Comparison of ENCODE assay signal across 10 cellular contexts in the genomic region with DNA sequence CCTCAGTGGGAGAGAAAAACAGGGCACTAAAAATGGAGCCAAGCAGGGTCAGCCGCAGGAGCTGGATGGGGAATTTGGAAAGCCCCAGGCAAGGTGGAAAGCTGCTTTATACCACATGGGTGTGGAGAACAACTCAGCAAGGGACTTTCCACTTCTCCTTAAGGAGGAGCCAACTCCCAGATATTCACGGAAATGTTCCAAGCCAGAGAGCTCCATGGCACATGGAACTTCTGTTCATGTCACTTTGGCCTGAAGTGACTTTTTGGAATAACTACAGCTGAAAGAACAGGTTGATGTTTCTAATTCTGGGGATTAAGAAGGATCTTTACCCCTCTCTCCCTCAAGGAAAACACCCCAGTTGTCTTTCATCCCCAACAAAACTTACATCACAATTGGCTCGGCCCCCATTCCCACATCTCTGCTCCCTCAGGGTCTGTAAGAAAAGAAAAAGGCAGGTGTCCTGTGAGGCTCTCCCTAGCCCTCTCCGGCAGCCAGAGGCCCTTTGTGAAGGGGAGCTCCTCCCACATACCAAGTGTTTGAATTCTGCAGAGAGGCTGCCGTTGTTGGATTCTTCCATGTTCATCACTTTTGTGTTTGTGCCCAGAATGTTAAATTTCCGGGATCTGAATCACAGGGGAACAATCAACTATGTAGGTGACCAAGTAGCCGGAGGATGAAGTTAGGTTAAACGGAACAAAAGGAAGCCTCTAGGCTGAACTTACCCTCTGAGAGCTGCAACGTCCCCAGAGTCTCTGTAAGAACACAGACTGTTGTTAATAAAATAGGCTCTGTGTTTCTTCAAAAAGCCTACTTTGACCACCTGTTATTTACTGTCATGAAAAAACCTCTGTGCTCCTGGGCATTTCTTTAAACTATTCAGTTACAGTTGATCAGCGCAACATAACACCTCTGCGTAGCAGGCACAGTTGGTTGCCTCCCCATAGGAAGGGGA. TPM values are rescaled to one million over a fixed set of nuclear protein-coding genes. Genes with fewer than 3 reads are reported as not detected.
DNase-seq lines count a peak whose midpoint lies in the region; ATAC-seq and TF ChIP-seq lines count a peak whose summit lies in the region.
"Had no signal": no experiment of that assay in that cellular context is flagged by ENCODE, and none has a peak within 500 bp of the region (broad histone marks: within the 10 kb centered on the region; RNA-seq: fewer than 3 reads in every experiment).

No MANE protein-coding gene starts in this region.

- dilution Hi-C loops in mammary epithelial cell (cut with HindIII; ENCODE audit: low sequenced_read_pairs) = no loop called here

- H3K27ac Mint-ChIP-seq in activated naive CD4-positive, alpha-beta T cell treated with anti-CD3 and anti-CD28 coated beads, Interleukin-2, amount 50 U/mL, for 24 hours = peak overlapping the region; percentile 88

- no peaks in the 10 kb centered on the region for H3K79me2 ChIP-seq in mammary epithelial cell (ENCODE audit: insufficient read depth, low read length)

- intact Hi-C loops in mammary epithelial cell (cut with micrococcal nuclease) = loop anchor here (1.0 kb wide), 2 partner anchors 59 to 94 kb away; partner anchors contain the start of genes CAVIN1 and STAT3
- intact Hi-C loops in left colon (cut with DNase I, micrococcal nuclease) = no loop called here

- CTCF ChIA-PET in mammary epithelial cell (lab: Charles Lee; ENCODE audit: low non-redundant PET) = interaction anchor here (0.6 kb wide), 1 partner anchor 165 kb away, joined by 3 read pairs; no protein-coding TSS in a partner anchor

- H3K9me3 ChIP-seq in mammary epithelial cell (replicated peaks; ENCODE audit: insufficient read depth, low read length) (no peaks in the 10 kb centered on the region), upper lobe of left lung (no peaks in the 10 kb centered on the region)

- peak; percentile 95 for ATAC-seq in left colon
- ATAC-seq in upper lobe of left lung (ENCODE audit: low FRiP score in 2 of 2) = peak; percentile 60 to 62
- ATAC-seq: K562 had no signal

- H2AFZ ChIP-seq in mammary epithelial cell (ENCODE audit: low read depth, low read length) = peak overlapping the region; percentile 68

- H3K27me3 Mint-ChIP-seq in activated naive CD4-positive, alpha-beta T cell treated with anti-CD3 and anti-CD28 coated beads, Interleukin-2, amount 50 U/mL, for 24 hours = no peaks in the 10 kb centered on the region
- H3K27me3 Mint-ChIP-seq: CD4-positive, CD25-positive, alpha-beta regulatory T cell had no signal

- H3K36me3 Mint-ChIP-seq in activated naive CD4-positive, alpha-beta T cell treated with anti-CD3 and anti-CD28 coated beads, Interleukin-2, amount 50 U/mL, for 24 hours = peaks cover 8% of the 10 kb centered on the region

- 0% methylated on average over 10 of the region's 11 CpGs for WGBS in mammary epithelial cell (ENCODE audit: low coverage, missing lambda C conversion rate)
- 57 to 60% methylated on average over 10 to 11 of the region's 11 CpGs for WGBS in upper lobe of left lung, 2 donors

- H3K4me2 ChIP-seq in mammary epithelial cell (ENCODE audit: insufficient read depth, low read depth, low read length) = peak overlapping the region; percentile 71

- no peaks in the 10 kb centered on the region for H4K20me1 ChIP-seq in mammary epithelial cell (ENCODE audit: insufficient read depth, low read length)

- DNase-seq in activated naive CD4-positive, alpha-beta T cell treated with Interleukin-2 at 50 U/mL for 16 hours = no peak
- DNase-seq in mammary epithelial cell (peak; percentile 90), left colon (peak in 1 of 2 donors; percentile 45), upper lobe of left lung (peak in 1 of 2 donors; percentile 71), HuH-7 (ENCODE audit: low spot score) (no peak), globus pallidus (ENCODE audit: low spot score) (no peak)
- DNase-seq in stimulated activated CD4-positive, alpha-beta T cell treated with anti-CD3 and anti-CD28 coated beads, Interleukin-1b, Interleukin-23, amount 100 ng/mL, for 48 hours = no peak
- DNase-seq: CD4-positive, CD25-positive, alpha-beta regulatory T cell had no signal

- no peaks in the 10 kb centered on the region for H3K9me3 Mint-ChIP-seq in activated naive CD4-positive, alpha-beta T cell treated with anti-CD3 and anti-CD28 coated beads, Interleukin-2, amount 50 U/mL, for 24 hours
- H3K9me3 Mint-ChIP-seq: CD4-positive, CD25-positive, alpha-beta regulatory T cell had no signal

- H3K4me3 ChIP-seq in mammary epithelial cell (replicated peaks in 1 of 3; ENCODE audit: insufficient read depth in 1 of 3, low read depth in 2 of 3, low read length in 3 of 3) = no peak overlapping the region
- H3K4me3 ChIP-seq in upper lobe of left lung = no peak overlapping the region
- H3K4me3 ChIP-seq: K562 had no signal

- TF ChIP-seq CTCF in mammary epithelial cell (conservative IDR thresholded peaks at IDR 0.05 in 1 of 2, IDR thresholded peaks at IDR 0.05 in 1 of 2; ENCODE audit: extremely low read depth in 1 of 2, insufficient read depth in 1 of 2, low read depth in 1 of 2, low read length in 2 of 2) = no peak
- TF ChIP-seq CTCF in upper lobe of left lung (IDR thresholded peaks at IDR 0.05) = no peak

- H3K27me3 ChIP-seq in mammary epithelial cell (ENCODE audit: insufficient read depth, low read length) (no peaks in the 10 kb centered on the region), upper lobe of left lung (no peaks in the 10 kb centered on the region)

- peaks cover 18% of the 10 kb centered on the region for H3K36me3 ChIP-seq in mammary epithelial cell (ENCODE audit: insufficient read depth, low read length)
- H3K36me3 ChIP-seq in upper lobe of left lung = peaks cover 59 to 100% (median 89%) of the 10 kb centered on the region in 4 donors

- TF ChIP-seq EP300 in upper lobe of left lung (IDR thresholded peaks at IDR 0.05) = peak in 1 of 4 donors; percentile 85

- H3K9ac ChIP-seq in mammary epithelial cell (ENCODE audit: insufficient read depth, low read length) = peak overlapping the region; percentile 68

- H3K4me1 Mint-ChIP-seq in activated naive CD4-positive, alpha-beta T cell treated with anti-CD3 and anti-CD28 coated beads, Interleukin-2, amount 50 U/mL, for 24 hours = peaks cover 14% of the 10 kb centered on the region

- no peak for TF ChIP-seq POLR2A in upper lobe of left lung (IDR thresholded peaks at IDR 0.05)

- TSS peak; percentile 62 for BruUV-seq in mammary epithelial cell (replicated peaks; lab: Mats Ljungman, UMichigan)

- H3K27ac ChIP-seq in mammary epithelial cell (ENCODE audit: insufficient read depth, low read depth, low read length) (peak overlapping the region; percentile 88), upper lobe of left lung (peak overlapping the region; percentile 54 to 75 (median 61))

- H3K4me1 ChIP-seq in mammary epithelial cell (ENCODE audit: insufficient read depth, low read length) (peaks cover 37% of the 10 kb centered on the region), upper lobe of left lung (peaks cover 11 to 17% (median 15%) of the 10 kb centered on the region in 4 donors)

- H3K4me3 Mint-ChIP-seq in activated naive CD4-positive, alpha-beta T cell treated with anti-CD3 and anti-CD28 coated beads, Interleukin-2, amount 50 U/mL, for 24 hours = no peak overlapping the region
- H3K4me3 Mint-ChIP-seq: CD4-positive, CD25-positive, alpha-beta regulatory T cell had no signal

- in situ Hi-C loops in mammary epithelial cell (cut with MboI; ENCODE audit: low sequenced_read_pairs in 2 of 2) = loop anchor here in 1 of 2 donors (10.0 kb wide), 1 partner anchor 196 kb away; no protein-coding TSS in a partner anchor

RNA-seq across cellular contexts. Expression of gene STAT5A, which starts 41.0 kb away (rescaled TPM):
- total RNA-seq in mammary epithelial cell (10 to 100 TPM in 1 of 2 donors, 1 to 10 TPM in 1; 1.7 to 10.5 TPM), left colon (10 to 100 TPM; 19.8 to 28.1 TPM), upper lobe of left lung (100 to 1,000 TPM in 1 of 6 donors, 10 to 100 TPM in 5; 33.7 to 119 (median 70.3) TPM)
- polyA plus RNA-seq in mammary epithelial cell = 1.2 TPM
- polyA minus RNA-seq in mammary epithelial cell = 5.2 TPM

RNA-seq across cellular contexts. Expression of gene STAT5B, which starts 53.1 kb away (rescaled TPM):
- total RNA-seq in mammary epithelial cell (10 to 100 TPM; 20.0 to 20.5 TPM), left colon (10 to 100 TPM; 34.2 to 39.2 TPM), upper lobe of left lung (100 to 1,000 TPM in 1 of 6 donors, 10 to 100 TPM in 5; 48.6 to 115 (median 66.3) TPM)
- 13.3 TPM for polyA plus RNA-seq in mammary epithelial cell
- 82.6 TPM for polyA minus RNA-seq in mammary epithelial cell

RNA-seq across cellular contexts. Expression of gene STAT3, which starts 58.9 kb away (rescaled TPM):
- total RNA-seq in mammary epithelial cell = 100 to 1,000 TPM in 1 of 2 donors, 10 to 100 TPM in 1; 94.3 to 191 TPM
- polyA plus RNA-seq in mammary epithelial cell = 51.3 TPM
- 115 TPM for polyA minus RNA-seq in mammary epithelial cell
- 100 to 1,000 TPM; 150 to 212 TPM for total RNA-seq in left colon
- 100 to 1,000 TPM; 228 to 335 (median 264) TPM for total RNA-seq in upper lobe of left lung
